Comparison of ENCODE assay signal across 1 cellular context in the genomic region with DNA sequence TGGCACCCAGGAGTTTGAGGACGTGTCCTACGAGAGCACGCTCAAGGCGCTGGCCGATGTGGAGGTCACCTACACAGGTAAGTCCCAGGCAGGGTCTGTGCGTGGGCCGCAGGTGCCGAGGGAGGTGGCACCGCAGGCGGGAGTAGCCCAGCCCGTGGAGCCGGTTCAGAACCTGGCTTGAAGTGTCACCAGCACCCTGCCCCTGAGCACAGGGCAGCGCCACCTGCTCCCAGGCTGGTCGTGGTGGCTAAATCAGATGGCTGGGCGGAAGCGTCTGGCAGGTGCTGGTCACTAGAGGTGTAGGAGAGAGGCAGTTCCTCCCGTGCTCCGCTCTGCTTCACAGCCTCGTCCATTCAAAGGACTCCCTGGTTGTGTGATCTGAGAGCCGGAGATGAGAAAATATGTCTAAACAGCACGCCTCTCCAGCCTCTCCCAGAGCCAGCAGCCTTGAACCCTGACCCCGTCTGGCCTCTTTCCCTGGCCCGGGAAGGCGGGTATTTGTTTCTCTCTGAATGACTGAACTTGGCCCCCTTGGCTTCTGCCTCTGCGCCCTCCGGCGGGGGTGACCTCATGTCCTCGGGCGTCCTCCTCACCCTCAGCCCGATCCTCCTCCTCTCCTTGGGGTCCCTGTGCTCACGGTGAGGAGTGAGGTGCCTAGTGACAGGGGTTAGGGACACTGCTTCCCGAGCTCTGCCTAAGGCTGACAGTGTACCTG.
TF ChIP-seq lines count a peak whose summit lies in the region.

No MANE protein-coding gene starts in this region.

TF ChIP-seq in HepG2, 621 proteins besides CTCF, POLR2A, EP300 and RAD21 (continued from another document and continues in another):
- TF ChIP-seq, protein P1, sequence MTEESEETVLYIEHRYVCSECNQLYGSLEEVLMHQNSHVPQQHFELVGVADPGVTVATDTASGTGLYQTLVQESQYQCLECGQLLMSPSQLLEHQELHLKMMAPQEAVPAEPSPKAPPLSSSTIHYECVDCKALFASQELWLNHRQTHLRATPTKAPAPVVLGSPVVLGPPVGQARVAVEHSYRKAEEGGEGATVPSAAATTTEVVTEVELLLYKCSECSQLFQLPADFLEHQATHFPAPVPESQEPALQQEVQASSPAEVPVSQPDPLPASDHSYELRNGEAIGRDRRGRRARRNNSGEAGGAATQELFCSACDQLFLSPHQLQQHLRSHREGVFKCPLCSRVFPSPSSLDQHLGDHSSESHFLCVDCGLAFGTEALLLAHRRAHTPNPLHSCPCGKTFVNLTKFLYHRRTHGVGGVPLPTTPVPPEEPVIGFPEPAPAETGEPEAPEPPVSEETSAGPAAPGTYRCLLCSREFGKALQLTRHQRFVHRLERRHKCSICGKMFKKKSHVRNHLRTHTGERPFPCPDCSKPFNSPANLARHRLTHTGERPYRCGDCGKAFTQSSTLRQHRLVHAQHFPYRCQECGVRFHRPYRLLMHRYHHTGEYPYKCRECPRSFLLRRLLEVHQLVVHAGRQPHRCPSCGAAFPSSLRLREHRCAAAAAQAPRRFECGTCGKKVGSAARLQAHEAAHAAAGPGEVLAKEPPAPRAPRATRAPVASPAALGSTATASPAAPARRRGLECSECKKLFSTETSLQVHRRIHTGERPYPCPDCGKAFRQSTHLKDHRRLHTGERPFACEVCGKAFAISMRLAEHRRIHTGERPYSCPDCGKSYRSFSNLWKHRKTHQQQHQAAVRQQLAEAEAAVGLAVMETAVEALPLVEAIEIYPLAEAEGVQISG (CRISPR knock-in tag; IDR thresholded peaks at IDR 0.05) = peak; percentile 82
- TF ChIP-seq, protein P2, sequence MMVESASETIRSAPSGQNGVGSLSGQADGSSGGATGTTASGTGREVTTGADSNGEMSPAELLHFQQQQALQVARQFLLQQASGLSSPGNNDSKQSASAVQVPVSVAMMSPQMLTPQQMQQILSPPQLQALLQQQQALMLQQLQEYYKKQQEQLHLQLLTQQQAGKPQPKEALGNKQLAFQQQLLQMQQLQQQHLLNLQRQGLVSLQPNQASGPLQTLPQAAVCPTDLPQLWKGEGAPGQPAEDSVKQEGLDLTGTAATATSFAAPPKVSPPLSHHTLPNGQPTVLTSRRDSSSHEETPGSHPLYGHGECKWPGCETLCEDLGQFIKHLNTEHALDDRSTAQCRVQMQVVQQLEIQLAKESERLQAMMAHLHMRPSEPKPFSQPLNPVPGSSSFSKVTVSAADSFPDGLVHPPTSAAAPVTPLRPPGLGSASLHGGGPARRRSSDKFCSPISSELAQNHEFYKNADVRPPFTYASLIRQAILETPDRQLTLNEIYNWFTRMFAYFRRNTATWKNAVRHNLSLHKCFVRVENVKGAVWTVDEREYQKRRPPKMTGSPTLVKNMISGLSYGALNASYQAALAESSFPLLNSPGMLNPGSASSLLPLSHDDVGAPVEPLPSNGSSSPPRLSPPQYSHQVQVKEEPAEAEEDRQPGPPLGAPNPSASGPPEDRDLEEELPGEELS (CRISPR knock-in tag; IDR thresholded peaks at IDR 0.05) = peak; percentile 80
- TF ChIP-seq, protein P3, sequence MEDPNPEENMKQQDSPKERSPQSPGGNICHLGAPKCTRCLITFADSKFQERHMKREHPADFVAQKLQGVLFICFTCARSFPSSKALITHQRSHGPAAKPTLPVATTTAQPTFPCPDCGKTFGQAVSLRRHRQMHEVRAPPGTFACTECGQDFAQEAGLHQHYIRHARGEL (CRISPR knock-in tag; IDR thresholded peaks at IDR 0.05) = no peak
- TF ChIP-seq, protein P4, sequence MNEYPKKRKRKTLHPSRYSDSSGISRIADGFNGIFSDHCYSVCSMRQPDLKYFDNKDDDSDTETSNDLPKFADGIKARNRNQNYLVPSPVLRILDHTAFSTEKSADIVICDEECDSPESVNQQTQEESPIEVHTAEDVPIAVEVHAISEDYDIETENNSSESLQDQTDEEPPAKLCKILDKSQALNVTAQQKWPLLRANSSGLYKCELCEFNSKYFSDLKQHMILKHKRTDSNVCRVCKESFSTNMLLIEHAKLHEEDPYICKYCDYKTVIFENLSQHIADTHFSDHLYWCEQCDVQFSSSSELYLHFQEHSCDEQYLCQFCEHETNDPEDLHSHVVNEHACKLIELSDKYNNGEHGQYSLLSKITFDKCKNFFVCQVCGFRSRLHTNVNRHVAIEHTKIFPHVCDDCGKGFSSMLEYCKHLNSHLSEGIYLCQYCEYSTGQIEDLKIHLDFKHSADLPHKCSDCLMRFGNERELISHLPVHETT (CRISPR knock-in tag; conservative IDR thresholded peaks at IDR 0.05) = no peak
- TF ChIP-seq NRL (CRISPR knock-in tag; IDR thresholded peaks at IDR 0.05; ENCODE audit: borderline replicate concordance) (no peak; the same call in 1 of the 2 replicates), ZBTB8A (CRISPR knock-in tag; IDR thresholded peaks at IDR 0.05; ENCODE audit: borderline replicate concordance, low read depth) (peak; percentile 72; the same call in 1 of the 2 replicates), ZKSCAN8 (CRISPR knock-in tag; IDR thresholded peaks at IDR 0.05; ENCODE audit: borderline replicate concordance) (0 out of 2 replicates have a peak, but pooled peaks have one; percentile 67), DMAP1 (CRISPR knock-in tag; IDR thresholded peaks at IDR 0.05) (peak; percentile 40; the same call in 1 of the 2 replicates), HOXA9 (CRISPR knock-in tag; IDR thresholded peaks at IDR 0.05; ENCODE audit: borderline replicate concordance) (no peak), CREM (IDR thresholded peaks at IDR 0.05) (peak; percentile 64; the same call in 1 of the 2 replicates), CREM (CRISPR knock-in tag; IDR thresholded peaks at IDR 0.05) (no peak), NBN (conservative IDR thresholded peaks at IDR 0.05) (no peak), FOSL2 (CRISPR knock-in tag; IDR thresholded peaks at IDR 0.05) (peak; percentile 30; the same call in 1 of the 2 replicates), MIXL1 (CRISPR knock-in tag; IDR thresholded peaks at IDR 0.05) (0 out of 2 replicates have a peak, but pooled peaks have one; percentile 35), DR1 (CRISPR knock-in tag; IDR thresholded peaks at IDR 0.05) (0 out of 2 replicates have a peak, but pooled peaks have one; percentile 17), HHEX (CRISPR knock-in tag; IDR thresholded peaks at IDR 0.05) (no peak), RBM39 (IDR thresholded peaks at IDR 0.05; ENCODE audit: low read depth, low read length, poor library complexity, severe bottlenecking) (no peak), ZSCAN25 (CRISPR knock-in tag; IDR thresholded peaks at IDR 0.05) (no peak), ZNF572 (CRISPR knock-in tag; IDR thresholded peaks at IDR 0.05) (no peak), NFKB2 (CRISPR knock-in tag; IDR thresholded peaks at IDR 0.05; ENCODE audit: borderline replicate concordance) (peak; percentile 64; the same call in 1 of the 2 replicates), MATR3 (CRISPR knock-in tag; IDR thresholded peaks at IDR 0.05) (no peak), NR2F1 (CRISPR knock-in tag; IDR thresholded peaks at IDR 0.05) (peak; percentile 96 to 97), ZNF263 (CRISPR knock-in tag; IDR thresholded peaks at IDR 0.05) (peak; percentile 98), CHCHD3 (CRISPR knock-in tag; IDR thresholded peaks at IDR 0.05) (no peak), NFE2L2 (IDR thresholded peaks at IDR 0.05; ENCODE audit: low read length) (no peak), ZNF737 (CRISPR knock-in tag; IDR thresholded peaks at IDR 0.05; ENCODE audit: borderline replicate concordance) (no peak)
- TF ChIP-seq, protein P5, sequence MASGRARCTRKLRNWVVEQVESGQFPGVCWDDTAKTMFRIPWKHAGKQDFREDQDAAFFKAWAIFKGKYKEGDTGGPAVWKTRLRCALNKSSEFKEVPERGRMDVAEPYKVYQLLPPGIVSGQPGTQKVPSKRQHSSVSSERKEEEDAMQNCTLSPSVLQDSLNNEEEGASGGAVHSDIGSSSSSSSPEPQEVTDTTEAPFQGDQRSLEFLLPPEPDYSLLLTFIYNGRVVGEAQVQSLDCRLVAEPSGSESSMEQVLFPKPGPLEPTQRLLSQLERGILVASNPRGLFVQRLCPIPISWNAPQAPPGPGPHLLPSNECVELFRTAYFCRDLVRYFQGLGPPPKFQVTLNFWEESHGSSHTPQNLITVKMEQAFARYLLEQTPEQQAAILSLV (CRISPR knock-in tag; IDR thresholded peaks at IDR 0.05; ENCODE audit: borderline replicate concordance) = 0 out of 2 replicates have a peak, but pooled peaks have one; percentile 63
- TF ChIP-seq, protein P6, sequence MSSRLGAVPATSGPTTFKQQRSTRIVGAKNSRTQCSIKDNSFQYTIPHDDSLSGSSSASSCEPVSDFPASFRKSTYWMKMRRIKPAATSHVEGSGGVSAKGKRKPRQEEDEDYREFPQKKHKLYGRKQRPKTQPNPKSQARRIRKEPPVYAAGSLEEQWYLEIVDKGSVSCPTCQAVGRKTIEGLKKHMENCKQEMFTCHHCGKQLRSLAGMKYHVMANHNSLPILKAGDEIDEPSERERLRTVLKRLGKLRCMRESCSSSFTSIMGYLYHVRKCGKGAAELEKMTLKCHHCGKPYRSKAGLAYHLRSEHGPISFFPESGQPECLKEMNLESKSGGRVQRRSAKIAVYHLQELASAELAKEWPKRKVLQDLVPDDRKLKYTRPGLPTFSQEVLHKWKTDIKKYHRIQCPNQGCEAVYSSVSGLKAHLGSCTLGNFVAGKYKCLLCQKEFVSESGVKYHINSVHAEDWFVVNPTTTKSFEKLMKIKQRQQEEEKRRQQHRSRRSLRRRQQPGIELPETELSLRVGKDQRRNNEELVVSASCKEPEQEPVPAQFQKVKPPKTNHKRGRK (CRISPR knock-in tag; IDR thresholded peaks at IDR 0.05) = 0 out of 2 replicates have a peak, but pooled peaks have one; percentile 43
- TF ChIP-seq, protein P7, sequence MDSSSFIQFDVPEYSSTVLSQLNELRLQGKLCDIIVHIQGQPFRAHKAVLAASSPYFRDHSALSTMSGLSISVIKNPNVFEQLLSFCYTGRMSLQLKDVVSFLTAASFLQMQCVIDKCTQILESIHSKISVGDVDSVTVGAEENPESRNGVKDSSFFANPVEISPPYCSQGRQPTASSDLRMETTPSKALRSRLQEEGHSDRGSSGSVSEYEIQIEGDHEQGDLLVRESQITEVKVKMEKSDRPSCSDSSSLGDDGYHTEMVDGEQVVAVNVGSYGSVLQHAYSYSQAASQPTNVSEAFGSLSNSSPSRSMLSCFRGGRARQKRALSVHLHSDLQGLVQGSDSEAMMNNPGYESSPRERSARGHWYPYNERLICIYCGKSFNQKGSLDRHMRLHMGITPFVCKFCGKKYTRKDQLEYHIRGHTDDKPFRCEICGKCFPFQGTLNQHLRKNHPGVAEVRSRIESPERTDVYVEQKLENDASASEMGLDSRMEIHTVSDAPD (CRISPR knock-in tag; IDR thresholded peaks at IDR 0.05) = peak; percentile 27; the same call in 1 of the 2 replicates
- TF ChIP-seq, protein P8, sequence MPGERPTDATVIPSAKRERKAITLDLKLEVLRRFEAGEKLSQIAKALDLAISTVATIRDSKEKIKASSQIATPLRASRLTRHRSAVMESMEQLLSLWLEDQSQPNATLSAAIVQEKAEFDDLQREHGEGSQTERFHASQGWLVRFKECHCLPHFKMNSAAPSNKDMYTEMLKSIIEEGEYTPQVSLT (CRISPR knock-in tag; IDR thresholded peaks at IDR 0.05; ENCODE audit: borderline replicate concordance, low read depth) = no peak
- TF ChIP-seq, protein P9, sequence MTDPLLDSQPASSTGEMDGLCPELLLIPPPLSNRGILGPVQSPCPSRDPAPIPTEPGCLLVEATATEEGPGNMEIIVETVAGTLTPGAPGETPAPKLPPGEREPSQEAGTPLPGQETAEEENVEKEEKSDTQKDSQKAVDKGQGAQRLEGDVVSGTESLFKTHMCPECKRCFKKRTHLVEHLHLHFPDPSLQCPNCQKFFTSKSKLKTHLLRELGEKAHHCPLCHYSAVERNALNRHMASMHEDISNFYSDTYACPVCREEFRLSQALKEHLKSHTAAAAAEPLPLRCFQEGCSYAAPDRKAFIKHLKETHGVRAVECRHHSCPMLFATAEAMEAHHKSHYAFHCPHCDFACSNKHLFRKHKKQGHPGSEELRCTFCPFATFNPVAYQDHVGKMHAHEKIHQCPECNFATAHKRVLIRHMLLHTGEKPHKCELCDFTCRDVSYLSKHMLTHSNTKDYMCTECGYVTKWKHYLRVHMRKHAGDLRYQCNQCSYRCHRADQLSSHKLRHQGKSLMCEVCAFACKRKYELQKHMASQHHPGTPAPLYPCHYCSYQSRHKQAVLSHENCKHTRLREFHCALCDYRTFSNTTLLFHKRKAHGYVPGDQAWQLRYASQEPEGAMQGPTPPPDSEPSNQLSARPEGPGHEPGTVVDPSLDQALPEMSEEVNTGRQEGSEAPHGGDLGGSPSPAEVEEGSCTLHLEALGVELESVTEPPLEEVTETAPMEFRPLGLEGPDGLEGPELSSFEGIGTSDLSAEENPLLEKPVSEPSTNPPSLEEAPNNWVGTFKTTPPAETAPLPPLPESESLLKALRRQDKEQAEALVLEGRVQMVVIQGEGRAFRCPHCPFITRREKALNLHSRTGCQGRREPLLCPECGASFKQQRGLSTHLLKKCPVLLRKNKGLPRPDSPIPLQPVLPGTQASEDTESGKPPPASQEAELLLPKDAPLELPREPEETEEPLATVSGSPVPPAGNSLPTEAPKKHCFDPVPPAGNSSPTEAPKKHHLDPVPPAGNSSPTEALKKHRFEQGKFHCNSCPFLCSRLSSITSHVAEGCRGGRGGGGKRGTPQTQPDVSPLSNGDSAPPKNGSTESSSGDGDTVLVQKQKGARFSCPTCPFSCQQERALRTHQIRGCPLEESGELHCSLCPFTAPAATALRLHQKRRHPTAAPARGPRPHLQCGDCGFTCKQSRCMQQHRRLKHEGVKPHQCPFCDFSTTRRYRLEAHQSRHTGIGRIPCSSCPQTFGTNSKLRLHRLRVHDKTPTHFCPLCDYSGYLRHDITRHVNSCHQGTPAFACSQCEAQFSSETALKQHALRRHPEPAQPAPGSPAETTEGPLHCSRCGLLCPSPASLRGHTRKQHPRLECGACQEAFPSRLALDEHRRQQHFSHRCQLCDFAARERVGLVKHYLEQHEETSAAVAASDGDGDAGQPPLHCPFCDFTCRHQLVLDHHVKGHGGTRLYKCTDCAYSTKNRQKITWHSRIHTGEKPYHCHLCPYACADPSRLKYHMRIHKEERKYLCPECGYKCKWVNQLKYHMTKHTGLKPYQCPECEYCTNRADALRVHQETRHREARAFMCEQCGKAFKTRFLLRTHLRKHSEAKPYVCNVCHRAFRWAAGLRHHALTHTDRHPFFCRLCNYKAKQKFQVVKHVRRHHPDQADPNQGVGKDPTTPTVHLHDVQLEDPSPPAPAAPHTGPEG (CRISPR knock-in tag; IDR thresholded peaks at IDR 0.05) = 0 out of 2 replicates have a peak, but pooled peaks have one; percentile 63
- TF ChIP-seq, protein P10, sequence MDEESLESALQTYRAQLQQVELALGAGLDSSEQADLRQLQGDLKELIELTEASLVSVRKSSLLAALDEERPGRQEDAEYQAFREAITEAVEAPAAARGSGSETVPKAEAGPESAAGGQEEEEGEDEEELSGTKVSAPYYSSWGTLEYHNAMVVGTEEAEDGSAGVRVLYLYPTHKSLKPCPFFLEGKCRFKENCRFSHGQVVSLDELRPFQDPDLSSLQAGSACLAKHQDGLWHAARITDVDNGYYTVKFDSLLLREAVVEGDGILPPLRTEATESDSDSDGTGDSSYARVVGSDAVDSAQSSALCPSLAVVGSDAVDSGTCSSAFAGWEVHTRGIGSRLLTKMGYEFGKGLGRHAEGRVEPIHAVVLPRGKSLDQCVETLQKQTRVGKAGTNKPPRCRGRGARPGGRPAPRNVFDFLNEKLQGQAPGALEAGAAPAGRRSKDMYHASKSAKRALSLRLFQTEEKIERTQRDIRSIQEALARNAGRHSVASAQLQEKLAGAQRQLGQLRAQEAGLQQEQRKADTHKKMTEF (CRISPR knock-in tag; IDR thresholded peaks at IDR 0.05) = peak; percentile 90
- TF ChIP-seq, protein P11, sequence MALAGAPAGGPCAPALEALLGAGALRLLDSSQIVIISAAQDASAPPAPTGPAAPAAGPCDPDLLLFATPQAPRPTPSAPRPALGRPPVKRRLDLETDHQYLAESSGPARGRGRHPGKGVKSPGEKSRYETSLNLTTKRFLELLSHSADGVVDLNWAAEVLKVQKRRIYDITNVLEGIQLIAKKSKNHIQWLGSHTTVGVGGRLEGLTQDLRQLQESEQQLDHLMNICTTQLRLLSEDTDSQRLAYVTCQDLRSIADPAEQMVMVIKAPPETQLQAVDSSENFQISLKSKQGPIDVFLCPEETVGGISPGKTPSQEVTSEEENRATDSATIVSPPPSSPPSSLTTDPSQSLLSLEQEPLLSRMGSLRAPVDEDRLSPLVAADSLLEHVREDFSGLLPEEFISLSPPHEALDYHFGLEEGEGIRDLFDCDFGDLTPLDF (CRISPR knock-in tag; IDR thresholded peaks at IDR 0.05) = 0 out of 2 replicates have a peak, but pooled peaks have one; percentile 61
